Comparison of ENCODE assay signal across 15 cellular contexts in genomic region chr17:72476575-72476986, GRCh38.
A peak's percentile ranks its signal among the peaks of the same experiment; 100 is the strongest.
DNase-seq lines count a peak whose midpoint lies in the region; ATAC-seq and TF ChIP-seq lines count a peak whose summit lies in the region.
"Had no signal": no experiment of that assay in that cellular context is flagged by ENCODE, and none has a peak within 500 bp of the region (broad histone marks: within the 10 kb centered on the region; RNA-seq: fewer than 3 reads in every experiment).

No MANE protein-coding gene starts in this region.

- peak overlapping the region; percentile 43; the same call in 1 of the 2 replicates for H3K9ac ChIP-seq in ES-I3 (ENCODE audit: low read depth, low read length)

- H3K36me3 ChIP-seq in ES-I3 (ENCODE audit: insufficient read depth, low read length), result no peaks in the 10 kb centered on the region
- H3K36me3 ChIP-seq in adrenal gland (replicated peaks in 1 of 2), result no peaks in the 10 kb centered on the region
- H3K36me3 ChIP-seq: breast epithelium had no signal

- 21 to 38% (median 32%) methylated on average over 12 of the region's 12 CpGs for WGBS in adrenal gland, 4 donors

- no peak overlapping the region for H3K27ac ChIP-seq in adrenal gland

- no peak overlapping the region for H3K4me3 ChIP-seq in adrenal gland
- H3K4me3 ChIP-seq: breast epithelium, lung had no signal

- peak; percentile 74 for DNase-seq in WTC11 (ENCODE audit: low spot score)
- DNase-seq in iPS DF 4.7 (ENCODE audit: extremely low read depth, low spot score), result peak; percentile 64
- DNase-seq in putamen (ENCODE audit: low spot score), result peak; percentile 30
- no peak for DNase-seq in stimulated activated CD4-positive, alpha-beta T cell treated with anti-CD3 and anti-CD28 coated beads, Interleukin-2, amount 100 ng/mL, for 48 hours
- no peak for DNase-seq in adrenal gland
- DNase-seq in NCI-H524 (lab: John Stamatoyannopoulos, UW), result no peak
- no peak for DNase-seq in activated T-helper 1 cell treated with anti-CD3 and anti-CD28 coated beads, Interleukin-12 subunit alpha, Interleukin-12 subunit beta, Interleukin-2, Interleukin-4 antibody, amounts not matched to agents 30 ng/mL and 10 ng/mL and 1 ng/mL, durations not matched to agents 14 hours and 24 hours and 36 hours (ENCODE audit: low spot score)
- DNase-seq: activated CD4-positive, alpha-beta T cell treated with anti-CD3 and anti-CD28 coated beads, Interleukin-2, amount 50 U/mL, for 4 hours; GDM1; stimulated activated CD4-positive, alpha-beta T cell treated with anti-CD3 and anti-CD28 coated beads, Interleukin-4, amount 100 ng/mL, for 4 hours; stimulated activated naive CD4-positive, alpha-beta T cell; T-helper 17 cell had no signal

- H3K27ac Mint-ChIP-seq in WTC11, result peak overlapping the region; percentile 99
- no peak overlapping the region for H3K27ac Mint-ChIP-seq in activated T-helper 1 cell treated with anti-CD3 and anti-CD28 coated beads, Interleukin-12 subunit alpha, Interleukin-12 subunit beta, Interleukin-2, Interleukin-4 antibody, amounts not matched to agents 30 ng/mL and 10 ng/mL and 1 ng/mL, durations not matched to agents 14 hours and 24 hours and 36 hours
- H3K27ac Mint-ChIP-seq: T-helper 17 cell had no signal

- peak overlapping the region; percentile 50 for H3K4me3 Mint-ChIP-seq in WTC11
- H3K4me3 Mint-ChIP-seq in activated T-helper 1 cell treated with anti-CD3 and anti-CD28 coated beads, Interleukin-12 subunit alpha, Interleukin-12 subunit beta, Interleukin-2, Interleukin-4 antibody, amounts not matched to agents 30 ng/mL and 10 ng/mL and 1 ng/mL, durations not matched to agents 14 hours and 24 hours and 36 hours, result no peak overlapping the region
- H3K4me3 Mint-ChIP-seq: T-helper 17 cell had no signal

- H3K4me1 Mint-ChIP-seq in WTC11, result peaks cover 58% of the 10 kb centered on the region
- no peaks in the 10 kb centered on the region for H3K4me1 Mint-ChIP-seq in activated T-helper 1 cell treated with anti-CD3 and anti-CD28 coated beads, Interleukin-12 subunit alpha, Interleukin-12 subunit beta, Interleukin-2, Interleukin-4 antibody, amounts not matched to agents 30 ng/mL and 10 ng/mL and 1 ng/mL, durations not matched to agents 14 hours and 24 hours and 36 hours (ENCODE audit: low read depth)
- H3K4me1 Mint-ChIP-seq: T-helper 17 cell had no signal

- peaks cover 27% of the 10 kb centered on the region for H3K4me1 ChIP-seq in ES-I3 (ENCODE audit: insufficient read depth, low read length)
- H3K4me1 ChIP-seq in adrenal gland (replicated peaks in 1 of 2), result no peaks in the 10 kb centered on the region
- H3K4me1 ChIP-seq: breast epithelium had no signal

- no peaks in the 10 kb centered on the region for H3K27me3 ChIP-seq in adrenal gland
- H3K27me3 ChIP-seq: breast epithelium had no signal

- no peak for TF ChIP-seq POLR2A in adrenal gland (IDR thresholded peaks at IDR 0.05)

- CTCF ChIA-PET in WTC11 (lab: Charles Lee), result interaction anchor here (0.6 to 2.0 kb wide), 3 partner anchors 26 to 63 kb away, joined by 4 to 6 read pairs (median 5); no protein-coding TSS in a partner anchor

- POLR2A ChIA-PET in WTC11 (lab: Charles Lee), result interaction anchor here (0.6 kb wide), 1 partner anchor 356 kb away, joined by 3 read pairs; no protein-coding TSS in a partner anchor

- intact Hi-C loops in adrenal gland (cut with DNase I), result no loop called here
- intact Hi-C loops in activated T-helper 1 cell treated with anti-CD3 and anti-CD28 coated beads, Interleukin-12 subunit alpha, Interleukin-12 subunit beta, Interleukin-2, Interleukin-4 antibody, amounts not matched to agents 30 ng/mL and 10 ng/mL and 1 ng/mL, durations not matched to agents 14 hours and 24 hours and 36 hours (cut with micrococcal nuclease), result no loop called here

- 0 out of 2 replicates have a peak, but pooled peaks cover 3% of the 10 kb centered on the region for H3K27me3 Mint-ChIP-seq in WTC11 (ENCODE audit: low read depth)
- H3K27me3 Mint-ChIP-seq in activated T-helper 1 cell treated with anti-CD3 and anti-CD28 coated beads, Interleukin-12 subunit alpha, Interleukin-12 subunit beta, Interleukin-2, Interleukin-4 antibody, amounts not matched to agents 30 ng/mL and 10 ng/mL and 1 ng/mL, durations not matched to agents 14 hours and 24 hours and 36 hours (ENCODE audit: insufficient read depth), result peaks cover 6% of the 10 kb centered on the region

- no peaks in the 10 kb centered on the region for H3K36me3 Mint-ChIP-seq in WTC11
- no peaks in the 10 kb centered on the region for H3K36me3 Mint-ChIP-seq in activated T-helper 1 cell treated with anti-CD3 and anti-CD28 coated beads, Interleukin-12 subunit alpha, Interleukin-12 subunit beta, Interleukin-2, Interleukin-4 antibody, amounts not matched to agents 30 ng/mL and 10 ng/mL and 1 ng/mL, durations not matched to agents 14 hours and 24 hours and 36 hours (ENCODE audit: low read depth)

- peaks cover 14% of the 10 kb centered on the region for H3K9me3 Mint-ChIP-seq in WTC11
- peaks cover 3% of the 10 kb centered on the region for H3K9me3 Mint-ChIP-seq in activated T-helper 1 cell treated with anti-CD3 and anti-CD28 coated beads, Interleukin-12 subunit alpha, Interleukin-12 subunit beta, Interleukin-2, Interleukin-4 antibody, amounts not matched to agents 30 ng/mL and 10 ng/mL and 1 ng/mL, durations not matched to agents 14 hours and 24 hours and 36 hours

- H3K9me3 ChIP-seq in ES-I3 (ENCODE audit: control insufficient read depth, insufficient read depth, low read length) (no peaks in the 10 kb centered on the region), adrenal gland (replicated peaks in 1 of 3) (no peaks in the 10 kb centered on the region)
- H3K9me3 ChIP-seq: breast epithelium had no signal

- peak; percentile 88 for ATAC-seq in WTC11
- ATAC-seq: T-helper 17 cell had no signal

- no peak for TF ChIP-seq CTCF in WTC11 (IDR thresholded peaks at IDR 0.05)
- no peak for TF ChIP-seq CTCF in adrenal gland (IDR thresholded peaks at IDR 0.05)

TF ChIP-seq in WTC11, 78 proteins besides CTCF, POLR2A, EP300 and RAD21 (continues in another document):
- TF ChIP-seq CBFB (CRISPR knock-in tag; IDR thresholded peaks at IDR 0.05; ENCODE audit: low read depth), result no peak
- peak; percentile 37; the same call in 1 of the 2 replicates for TF ChIP-seq ETV6 (CRISPR knock-in tag; IDR thresholded peaks at IDR 0.05)
- 0 out of 2 replicates have a peak, but pooled peaks have one; percentile 31 for TF ChIP-seq MAX (CRISPR knock-in tag; IDR thresholded peaks at IDR 0.05)
- TF ChIP-seq, protein P1, sequence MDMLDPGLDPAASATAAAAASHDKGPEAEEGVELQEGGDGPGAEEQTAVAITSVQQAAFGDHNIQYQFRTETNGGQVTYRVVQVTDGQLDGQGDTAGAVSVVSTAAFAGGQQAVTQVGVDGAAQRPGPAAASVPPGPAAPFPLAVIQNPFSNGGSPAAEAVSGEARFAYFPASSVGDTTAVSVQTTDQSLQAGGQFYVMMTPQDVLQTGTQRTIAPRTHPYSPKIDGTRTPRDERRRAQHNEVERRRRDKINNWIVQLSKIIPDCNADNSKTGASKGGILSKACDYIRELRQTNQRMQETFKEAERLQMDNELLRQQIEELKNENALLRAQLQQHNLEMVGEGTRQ (CRISPR knock-in tag; IDR thresholded peaks at IDR 0.05), result peak; percentile 57
- TF ChIP-seq, protein P2, sequence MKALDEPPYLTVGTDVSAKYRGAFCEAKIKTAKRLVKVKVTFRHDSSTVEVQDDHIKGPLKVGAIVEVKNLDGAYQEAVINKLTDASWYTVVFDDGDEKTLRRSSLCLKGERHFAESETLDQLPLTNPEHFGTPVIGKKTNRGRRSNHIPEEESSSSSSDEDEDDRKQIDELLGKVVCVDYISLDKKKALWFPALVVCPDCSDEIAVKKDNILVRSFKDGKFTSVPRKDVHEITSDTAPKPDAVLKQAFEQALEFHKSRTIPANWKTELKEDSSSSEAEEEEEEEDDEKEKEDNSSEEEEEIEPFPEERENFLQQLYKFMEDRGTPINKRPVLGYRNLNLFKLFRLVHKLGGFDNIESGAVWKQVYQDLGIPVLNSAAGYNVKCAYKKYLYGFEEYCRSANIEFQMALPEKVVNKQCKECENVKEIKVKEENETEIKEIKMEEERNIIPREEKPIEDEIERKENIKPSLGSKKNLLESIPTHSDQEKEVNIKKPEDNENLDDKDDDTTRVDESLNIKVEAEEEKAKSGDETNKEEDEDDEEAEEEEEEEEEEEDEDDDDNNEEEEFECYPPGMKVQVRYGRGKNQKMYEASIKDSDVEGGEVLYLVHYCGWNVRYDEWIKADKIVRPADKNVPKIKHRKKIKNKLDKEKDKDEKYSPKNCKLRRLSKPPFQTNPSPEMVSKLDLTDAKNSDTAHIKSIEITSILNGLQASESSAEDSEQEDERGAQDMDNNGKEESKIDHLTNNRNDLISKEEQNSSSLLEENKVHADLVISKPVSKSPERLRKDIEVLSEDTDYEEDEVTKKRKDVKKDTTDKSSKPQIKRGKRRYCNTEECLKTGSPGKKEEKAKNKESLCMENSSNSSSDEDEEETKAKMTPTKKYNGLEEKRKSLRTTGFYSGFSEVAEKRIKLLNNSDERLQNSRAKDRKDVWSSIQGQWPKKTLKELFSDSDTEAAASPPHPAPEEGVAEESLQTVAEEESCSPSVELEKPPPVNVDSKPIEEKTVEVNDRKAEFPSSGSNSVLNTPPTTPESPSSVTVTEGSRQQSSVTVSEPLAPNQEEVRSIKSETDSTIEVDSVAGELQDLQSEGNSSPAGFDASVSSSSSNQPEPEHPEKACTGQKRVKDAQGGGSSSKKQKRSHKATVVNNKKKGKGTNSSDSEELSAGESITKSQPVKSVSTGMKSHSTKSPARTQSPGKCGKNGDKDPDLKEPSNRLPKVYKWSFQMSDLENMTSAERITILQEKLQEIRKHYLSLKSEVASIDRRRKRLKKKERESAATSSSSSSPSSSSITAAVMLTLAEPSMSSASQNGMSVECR (CRISPR knock-in tag; IDR thresholded peaks at IDR 0.05; ENCODE audit: borderline replicate concordance), result no peak
- TF ChIP-seq TEAD1 (CRISPR knock-in tag; IDR thresholded peaks at IDR 0.05), result peak; percentile 77; the same call in 1 of the 2 replicates

Comparison
In these comparisons a context has a peak if more than half of its experiments do, and no peak if none do; other contexts are left out.
1. DNase-seq: peak in WTC11 (single experiment), iPS DF 4.7 (single experiment) and putamen (single experiment); none in stimulated activated CD4-positive, alpha-beta T cell treated with anti-CD3 and anti-CD28 coated beads, Interleukin-2, amount 100 ng/mL, for 48 hours (0 of 2), adrenal gland (0 of 7), NCI-H524 (0 of 2) and activated T-helper 1 cell treated with anti-CD3 and anti-CD28 coated beads, Interleukin-12 subunit alpha, Interleukin-12 subunit beta, Interleukin-2, Interleukin-4 antibody, amounts not matched to agents 30 ng/mL and 10 ng/mL and 1 ng/mL, durations not matched to agents 14 hours and 24 hours and 36 hours (single experiment).